Comparison of ENCODE assay signal across 18 cellular contexts in genomic region chr2:219396863-219397457, GRCh38. TPM values are rescaled to one million over a fixed set of nuclear protein-coding genes. Genes with fewer than 3 reads are reported as not detected.
DNase-seq lines count a peak whose midpoint lies in the region; ATAC-seq and TF ChIP-seq lines count a peak whose summit lies in the region.
"Had no signal": no experiment of that assay in that cellular context is flagged by ENCODE, and none has a peak within 500 bp of the region (broad histone marks: within the 10 kb centered on the region; RNA-seq: fewer than 3 reads in every experiment).

No MANE protein-coding gene starts in this region.

- no peak overlapping the region for H3K4me3 Mint-ChIP-seq in activated T-cell treated with anti-CD3 and anti-CD28 coated beads, Interleukin-2, amount 50 U/mL, for 24 hours
- no peak overlapping the region for H3K4me3 Mint-ChIP-seq in activated T-helper 1 cell treated with anti-CD3 and anti-CD28 coated beads, Interleukin-12 subunit alpha, Interleukin-12 subunit beta, Interleukin-2, Interleukin-4 antibody, amounts not matched to agents 30 ng/mL and 10 ng/mL and 1 ng/mL, durations not matched to agents 14 hours and 24 hours and 36 hours
- H3K4me3 Mint-ChIP-seq: H9; T-helper 2 cell treated with Interferon-gamma antibody and Interleukin-4, amounts not matched to agents 5 μg/mL and 100 μg/mL, for 36 hours had no signal

- H3K9me3 Mint-ChIP-seq in activated T-cell treated with anti-CD3 and anti-CD28 coated beads, Interleukin-2, amount 50 U/mL, for 24 hours: no peaks in the 10 kb centered on the region
- H3K9me3 Mint-ChIP-seq in activated T-helper 1 cell treated with anti-CD3 and anti-CD28 coated beads, Interleukin-12 subunit alpha, Interleukin-12 subunit beta, Interleukin-2, Interleukin-4 antibody, amounts not matched to agents 30 ng/mL and 10 ng/mL and 1 ng/mL, durations not matched to agents 14 hours and 24 hours and 36 hours: no peaks in the 10 kb centered on the region
- H3K9me3 Mint-ChIP-seq: H9; T-helper 2 cell treated with Interferon-gamma antibody and Interleukin-4, amounts not matched to agents 5 μg/mL and 100 μg/mL, for 36 hours had no signal

- no peaks in the 10 kb centered on the region for H3K9me3 ChIP-seq in Loucy (ENCODE audit: insufficient read depth, low read depth, low read length)
- no peaks in the 10 kb centered on the region for H3K9me3 ChIP-seq in thymus (ENCODE audit: control insufficient read depth)
- H3K9me3 ChIP-seq: SJSA1, thoracic aorta had no signal

- no peak overlapping the region for H3K9ac ChIP-seq in Loucy (ENCODE audit: low read depth, low read length, poor library complexity, severe bottlenecking)

- H3K79me2 ChIP-seq in Loucy (ENCODE audit: insufficient read depth, low read length): no peaks in the 10 kb centered on the region

- no peaks in the 10 kb centered on the region for H4K20me1 ChIP-seq in Loucy (ENCODE audit: insufficient read depth, low read length, poor library complexity, severe bottlenecking)

- H3K9me2 ChIP-seq in Loucy (replicated peaks; ENCODE audit: low read depth, low read length): no peaks in the 10 kb centered on the region

- H3K27me3 ChIP-seq in Loucy (ENCODE audit: insufficient read depth, low read length, poor library complexity, severe bottlenecking): no peaks in the 10 kb centered on the region
- no peaks in the 10 kb centered on the region for H3K27me3 ChIP-seq in thymus (ENCODE audit: control insufficient read depth, insufficient read depth)
- H3K27me3 ChIP-seq: SJSA1 had no signal

- no peak for ATAC-seq in GM21825 (IDR thresholded peaks at IDR 0.05; ENCODE audit: unreplicated experiment)
- ATAC-seq in GM18520 (IDR thresholded peaks at IDR 0.05; ENCODE audit: unreplicated experiment): no peak
- ATAC-seq: K562 had no signal

- H3K27ac ChIP-seq in thymus (ENCODE audit: low read depth): peak overlapping the region; percentile 73
- H3K27ac ChIP-seq: SJSA1, thoracic aorta had no signal

- H3K27ac Mint-ChIP-seq in activated T-cell treated with anti-CD3 and anti-CD28 coated beads, Interleukin-2, amount 50 U/mL, for 24 hours: peak overlapping the region; percentile 24
- H3K27ac Mint-ChIP-seq in activated T-helper 1 cell treated with anti-CD3 and anti-CD28 coated beads, Interleukin-12 subunit alpha, Interleukin-12 subunit beta, Interleukin-2, Interleukin-4 antibody, amounts not matched to agents 30 ng/mL and 10 ng/mL and 1 ng/mL, durations not matched to agents 14 hours and 24 hours and 36 hours: no peak overlapping the region
- H3K27ac Mint-ChIP-seq: H9; T-helper 2 cell treated with Interferon-gamma antibody and Interleukin-4, amounts not matched to agents 5 μg/mL and 100 μg/mL, for 36 hours had no signal

- H3K36me3 ChIP-seq in Loucy (ENCODE audit: insufficient read depth, low read length): no peaks in the 10 kb centered on the region
- H3K36me3 ChIP-seq in thymus (ENCODE audit: control insufficient read depth, insufficient read depth): no peaks in the 10 kb centered on the region
- H3K36me3 ChIP-seq: SJSA1, thoracic aorta had no signal

- no peak for DNase-seq in activated T-cell treated with anti-CD3 and anti-CD28 coated beads, Interleukin-2, amount 50 U/mL, for 24 hours
- DNase-seq in activated T-cell treated with anti-CD3 and anti-CD28 coated beads for 4 hours (no peak), choroid plexus epithelial cell (ENCODE audit: low read depth) (peak; percentile 13)
- no peak for DNase-seq in activated T-helper 1 cell treated with anti-CD3 and anti-CD28 coated beads, Interleukin-12 subunit alpha, Interleukin-12 subunit beta, Interleukin-2, Interleukin-4 antibody, amounts not matched to agents 30 ng/mL and 10 ng/mL and 1 ng/mL, durations not matched to agents 14 hours and 24 hours and 36 hours (ENCODE audit: low spot score)
- DNase-seq: activated naive CD4-positive, alpha-beta T cell treated with Interleukin-2 at 50 U/mL for 16 hours; foreskin fibroblast; H9; NCI-H748 treated with DMSO at 0.1 percent for 48 hours had no signal

- intact Hi-C loops in activated T-helper 1 cell treated with anti-CD3 and anti-CD28 coated beads, Interleukin-12 subunit alpha, Interleukin-12 subunit beta, Interleukin-2, Interleukin-4 antibody, amounts not matched to agents 30 ng/mL and 10 ng/mL and 1 ng/mL, durations not matched to agents 14 hours and 24 hours and 36 hours (cut with micrococcal nuclease): no loop called here

- TF ChIP-seq CTCF in Loucy (conservative IDR thresholded peaks at IDR 0.05; ENCODE audit: low read length): no peak
- no peak for TF ChIP-seq CTCF in choroid plexus epithelial cell (conservative IDR thresholded peaks at IDR 0.05; ENCODE audit: low read depth, low read length)

- H3K4me2 ChIP-seq in Loucy (ENCODE audit: low read depth, low read length, poor library complexity, severe bottlenecking): peak overlapping the region; percentile 19

- no peaks in the 10 kb centered on the region for H3K36me3 Mint-ChIP-seq in activated T-cell treated with anti-CD3 and anti-CD28 coated beads, Interleukin-2, amount 50 U/mL, for 24 hours (ENCODE audit: low read depth)
- no peaks in the 10 kb centered on the region for H3K36me3 Mint-ChIP-seq in activated T-helper 1 cell treated with anti-CD3 and anti-CD28 coated beads, Interleukin-12 subunit alpha, Interleukin-12 subunit beta, Interleukin-2, Interleukin-4 antibody, amounts not matched to agents 30 ng/mL and 10 ng/mL and 1 ng/mL, durations not matched to agents 14 hours and 24 hours and 36 hours (ENCODE audit: low read depth)

- H3K27me3 Mint-ChIP-seq in activated T-cell treated with anti-CD3 and anti-CD28 coated beads, Interleukin-2, amount 50 U/mL, for 24 hours: no peaks in the 10 kb centered on the region
- peaks cover 14% of the 10 kb centered on the region for H3K27me3 Mint-ChIP-seq in activated T-helper 1 cell treated with anti-CD3 and anti-CD28 coated beads, Interleukin-12 subunit alpha, Interleukin-12 subunit beta, Interleukin-2, Interleukin-4 antibody, amounts not matched to agents 30 ng/mL and 10 ng/mL and 1 ng/mL, durations not matched to agents 14 hours and 24 hours and 36 hours (ENCODE audit: insufficient read depth)

- WGBS in thymus: 33% methylated on average over 6 of the region's 6 CpGs

- H3K4me1 ChIP-seq in Loucy (ENCODE audit: insufficient read depth, low read length, poor library complexity, severe bottlenecking): peaks cover 4% of the 10 kb centered on the region
- H3K4me1 ChIP-seq in thymus (ENCODE audit: control insufficient read depth, insufficient read depth, low read length): no peaks in the 10 kb centered on the region

- peaks cover 12% of the 10 kb centered on the region for H3K4me1 Mint-ChIP-seq in activated T-cell treated with anti-CD3 and anti-CD28 coated beads, Interleukin-2, amount 50 U/mL, for 24 hours (ENCODE audit: low read depth)
- peaks cover 6% of the 10 kb centered on the region for H3K4me1 Mint-ChIP-seq in activated T-helper 1 cell treated with anti-CD3 and anti-CD28 coated beads, Interleukin-12 subunit alpha, Interleukin-12 subunit beta, Interleukin-2, Interleukin-4 antibody, amounts not matched to agents 30 ng/mL and 10 ng/mL and 1 ng/mL, durations not matched to agents 14 hours and 24 hours and 36 hours (ENCODE audit: low read depth)

- H3F3A ChIP-seq in Loucy (ENCODE audit: low read depth): no peaks in the 10 kb centered on the region

- peak overlapping the region; percentile 48; the same call in 1 of the 2 replicates for H2AFZ ChIP-seq in Loucy (ENCODE audit: low read length)

- H3K4me3 ChIP-seq in Loucy (ENCODE audit: low read length, poor library complexity, severe bottlenecking) (no peak overlapping the region), choroid plexus epithelial cell (ENCODE audit: low read depth, low read length) (no peak overlapping the region), thymus (ENCODE audit: low read length) (no peak overlapping the region)
- H3K4me3 ChIP-seq: K562, SJSA1, thoracic aorta had no signal

RNA-seq across cellular contexts. Expression of gene DNPEP, which starts 9.2 kb away (rescaled TPM):
- polyA plus RNA-seq in thymus: 105 TPM
- 124 and 128 TPM in 2 replicates for total RNA-seq in activated T-helper 1 cell treated with anti-CD3 and anti-CD28 coated beads, Interleukin-12 subunit alpha, Interleukin-12 subunit beta, Interleukin-2, Interleukin-4 antibody, amounts not matched to agents 30 ng/mL and 10 ng/mL and 1 ng/mL, durations not matched to agents 14 hours and 24 hours and 36 hours

RNA-seq across cellular contexts. Expression of gene DES, which starts 21.2 kb away (rescaled TPM):
- polyA plus RNA-seq in thymus: 21.6 TPM
- not detected in 2 replicates for total RNA-seq in activated T-helper 1 cell treated with anti-CD3 and anti-CD28 coated beads, Interleukin-12 subunit alpha, Interleukin-12 subunit beta, Interleukin-2, Interleukin-4 antibody, amounts not matched to agents 30 ng/mL and 10 ng/mL and 1 ng/mL, durations not matched to agents 14 hours and 24 hours and 36 hours
- total RNA-seq: A673 had no signal
- polyA plus RNA-seq: neural cell had no signal

RNA-seq across cellular contexts. Expression of gene SPEG, which starts 37.7 kb away (rescaled TPM):
- polyA plus RNA-seq in thymus: 19.8 TPM
- 0.13 TPM in 1 of 2 replicates, not detected in the other for total RNA-seq in activated T-helper 1 cell treated with anti-CD3 and anti-CD28 coated beads, Interleukin-12 subunit alpha, Interleukin-12 subunit beta, Interleukin-2, Interleukin-4 antibody, amounts not matched to agents 30 ng/mL and 10 ng/mL and 1 ng/mL, durations not matched to agents 14 hours and 24 hours and 36 hours
